20 cellular contexts compared by ENCODE assay signal in the genomic region with DNA sequence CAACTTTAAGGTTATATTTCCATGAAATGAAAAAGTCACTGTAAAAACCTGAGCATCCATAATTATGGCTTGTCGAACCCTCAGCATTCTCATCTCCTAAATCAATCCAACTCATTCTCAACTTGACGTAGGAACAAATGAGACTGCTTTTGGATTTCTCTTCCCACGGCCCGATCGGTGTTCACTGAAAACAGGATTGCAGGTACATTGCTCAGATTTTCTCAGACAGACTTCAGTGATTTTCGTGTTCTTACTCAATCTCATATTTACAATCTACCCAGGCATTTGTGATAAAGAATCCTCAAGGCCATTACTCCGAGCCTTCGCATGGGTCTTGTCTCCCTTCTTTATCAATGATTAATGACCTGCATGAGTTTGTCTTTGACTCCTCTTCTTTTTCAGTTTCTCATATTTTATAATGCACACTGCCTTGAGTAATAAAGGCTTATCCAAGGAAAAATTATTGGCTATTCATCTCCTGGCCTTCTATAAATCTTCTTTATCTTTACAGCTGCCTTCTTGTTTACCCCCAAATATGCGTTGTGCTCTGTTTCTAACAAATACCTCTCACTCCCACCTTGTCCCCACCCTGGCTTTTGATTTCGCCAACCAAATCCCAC.
"Had no signal": no experiment of that assay in that cellular context is flagged by ENCODE, and none has a peak within 500 bp of the region (broad histone marks: within the 10 kb centered on the region; RNA-seq: fewer than 3 reads in every experiment).

No MANE protein-coding gene starts in this region.

- H3K4me3 ChIP-seq: MG63 had no signal

- H3K27me3 ChIP-seq: MG63 had no signal

- H3K9ac ChIP-seq: SK-N-SH had no signal

- DNase-seq: KBM-7, MG63, NCI-H1092, NCI-H1105 treated with DMSO at 0.1 percent for 48 hours, NCI-H1417 treated with DMSO at 0.1 percent for 48 hours, NCI-H146, NCI-H1694 treated with DMSO at 0.1 percent for 48 hours, NCI-H1930, NCI-H2081, NCI-H2107, NCI-H2227 treated with DMSO at 0.1 percent for 48 hours, NCI-H446, NCI-H510A, NCI-H524 treated with DMSO at 0.1 percent for 48 hours, NCI-H69, NCI-H774, Right ventricle myocardium superior, RPMI8226, SK-N-SH, SW 1271 had no signal

- H3K4me2 ChIP-seq: SK-N-SH had no signal

- H3K36me3 ChIP-seq: MG63 had no signal
